In the genomic region with DNA sequence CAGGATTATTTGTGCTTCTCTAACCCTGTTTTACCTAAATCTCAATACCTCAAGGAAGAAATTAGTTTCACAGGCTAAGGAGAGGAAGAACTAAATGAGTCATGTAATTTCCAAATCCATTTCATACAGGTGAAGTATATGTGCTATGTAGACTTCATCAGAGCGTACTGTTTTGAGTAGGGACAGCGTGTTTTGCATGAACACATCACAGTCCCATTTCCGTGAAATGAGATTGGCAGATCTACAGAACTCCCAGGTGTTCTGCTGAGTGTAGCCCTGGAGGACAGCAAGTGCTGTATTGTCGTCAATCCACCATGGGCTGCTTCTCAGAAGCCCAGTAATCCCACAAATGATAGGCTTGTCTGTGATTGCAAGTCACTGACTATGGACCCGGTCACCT, we compare ENCODE assay signal across 13 cellular contexts.
DNase-seq lines count a peak whose midpoint lies in the region; ATAC-seq lines count a peak whose summit lies in the region.
"Had no signal": no experiment of that assay in that cellular context is flagged by ENCODE, and none has a peak within 500 bp of the region (broad histone marks: within the 10 kb centered on the region; RNA-seq: fewer than 3 reads in every experiment).

No MANE protein-coding gene starts in this region.

- H3K4me3 Mint-ChIP-seq in activated T-helper 17 cell treated with anti-CD3 and anti-CD28 coated beads, Interleukin-2, amount 50 U/mL, for 72 hours = peak overlapping the region; percentile 59
- H3K4me3 Mint-ChIP-seq: nephron had no signal

- peak; percentile 36 for ATAC-seq in GM18499 (IDR thresholded peaks at IDR 0.05; ENCODE audit: insufficient read depth, unreplicated experiment)
- peak; percentile 12 for ATAC-seq in GM19023 (IDR thresholded peaks at IDR 0.05; ENCODE audit: unreplicated experiment)
- peak; percentile 37 for ATAC-seq in HG03025 (IDR thresholded peaks at IDR 0.05; ENCODE audit: low FRiP score, unreplicated experiment)
- peak; percentile 79 for ATAC-seq in activated T-helper 17 cell treated with anti-CD3 and anti-CD28 coated beads, Interleukin-2, amount 50 U/mL, for 72 hours (replicated peaks)
- no peak for ATAC-seq in GM18511 (IDR thresholded peaks at IDR 0.05; ENCODE audit: unreplicated experiment)
- ATAC-seq: K562 had no signal

- DNase-seq in islet precursor cell (no peak), NCI-H2196 (lab: John Stamatoyannopoulos, UW; ENCODE audit: unreplicated experiment) (no peak), RKO (ENCODE audit: low spot score) (no peak)
- DNase-seq: C1 segment of cervical spinal cord, dermis blood vessel endothelial cell, NCI-H524 had no signal

- H3K4me1 Mint-ChIP-seq in activated T-helper 17 cell treated with anti-CD3 and anti-CD28 coated beads, Interleukin-2, amount 50 U/mL, for 72 hours = peaks cover 50% of the 10 kb centered on the region

- H3K27me3 Mint-ChIP-seq in activated T-helper 17 cell treated with anti-CD3 and anti-CD28 coated beads, Interleukin-2, amount 50 U/mL, for 72 hours = no peaks in the 10 kb centered on the region

- H3K27ac Mint-ChIP-seq in activated T-helper 17 cell treated with anti-CD3 and anti-CD28 coated beads, Interleukin-2, amount 50 U/mL, for 72 hours = peak overlapping the region; percentile 97
- H3K27ac Mint-ChIP-seq: nephron had no signal

- peaks cover 99% of the 10 kb centered on the region for H3K36me3 Mint-ChIP-seq in activated T-helper 17 cell treated with anti-CD3 and anti-CD28 coated beads, Interleukin-2, amount 50 U/mL, for 72 hours (ENCODE audit: low read depth)

- H3K9me3 Mint-ChIP-seq in activated T-helper 17 cell treated with anti-CD3 and anti-CD28 coated beads, Interleukin-2, amount 50 U/mL, for 72 hours = no peaks in the 10 kb centered on the region
- H3K9me3 Mint-ChIP-seq: nephron had no signal
